ENCODE assay signal across 1 cellular context in the genomic region with DNA sequence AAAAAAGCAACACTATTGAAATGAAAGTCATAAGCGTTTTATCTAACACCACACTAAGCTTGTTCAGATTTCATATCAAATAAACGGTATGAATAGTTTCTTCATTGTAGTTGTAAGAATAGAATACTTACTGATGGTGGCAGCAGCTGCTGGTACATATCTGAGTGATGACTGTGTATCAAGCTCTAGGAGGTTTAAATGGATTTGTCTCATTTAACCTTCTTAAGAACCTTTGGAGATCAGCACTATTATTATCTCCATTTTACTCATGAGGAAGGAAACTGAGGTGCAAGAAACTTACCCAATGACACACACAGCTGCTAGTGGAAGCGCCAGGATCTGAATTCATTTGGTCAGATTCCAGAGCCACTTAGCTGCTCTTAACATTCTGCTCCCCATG.
TF ChIP-seq lines count a peak whose summit lies in the region.

No MANE protein-coding gene starts in this region.

TF ChIP-seq in WTC11, 78 proteins besides CTCF, POLR2A, EP300 and RAD21 (continued from another document):
- TF ChIP-seq, protein P1, sequence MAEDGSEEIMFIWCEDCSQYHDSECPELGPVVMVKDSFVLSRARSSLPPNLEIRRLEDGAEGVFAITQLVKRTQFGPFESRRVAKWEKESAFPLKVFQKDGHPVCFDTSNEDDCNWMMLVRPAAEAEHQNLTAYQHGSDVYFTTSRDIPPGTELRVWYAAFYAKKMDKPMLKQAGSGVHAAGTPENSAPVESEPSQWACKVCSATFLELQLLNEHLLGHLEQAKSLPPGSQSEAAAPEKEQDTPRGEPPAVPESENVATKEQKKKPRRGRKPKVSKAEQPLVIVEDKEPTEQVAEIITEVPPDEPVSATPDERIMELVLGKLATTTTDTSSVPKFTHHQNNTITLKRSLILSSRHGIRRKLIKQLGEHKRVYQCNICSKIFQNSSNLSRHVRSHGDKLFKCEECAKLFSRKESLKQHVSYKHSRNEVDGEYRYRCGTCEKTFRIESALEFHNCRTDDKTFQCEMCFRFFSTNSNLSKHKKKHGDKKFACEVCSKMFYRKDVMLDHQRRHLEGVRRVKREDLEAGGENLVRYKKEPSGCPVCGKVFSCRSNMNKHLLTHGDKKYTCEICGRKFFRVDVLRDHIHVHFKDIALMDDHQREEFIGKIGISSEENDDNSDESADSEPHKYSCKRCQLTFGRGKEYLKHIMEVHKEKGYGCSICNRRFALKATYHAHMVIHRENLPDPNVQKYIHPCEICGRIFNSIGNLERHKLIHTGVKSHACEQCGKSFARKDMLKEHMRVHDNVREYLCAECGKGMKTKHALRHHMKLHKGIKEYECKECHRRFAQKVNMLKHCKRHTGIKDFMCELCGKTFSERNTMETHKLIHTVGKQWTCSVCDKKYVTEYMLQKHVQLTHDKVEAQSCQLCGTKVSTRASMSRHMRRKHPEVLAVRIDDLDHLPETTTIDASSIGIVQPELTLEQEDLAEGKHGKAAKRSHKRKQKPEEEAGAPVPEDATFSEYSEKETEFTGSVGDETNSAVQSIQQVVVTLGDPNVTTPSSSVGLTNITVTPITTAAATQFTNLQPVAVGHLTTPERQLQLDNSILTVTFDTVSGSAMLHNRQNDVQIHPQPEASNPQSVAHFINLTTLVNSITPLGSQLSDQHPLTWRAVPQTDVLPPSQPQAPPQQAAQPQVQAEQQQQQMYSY (CRISPR knock-in tag; IDR thresholded peaks at IDR 0.05): no peak
- TF ChIP-seq TEAD4 (CRISPR knock-in tag; IDR thresholded peaks at IDR 0.05) (no peak), CBFB (CRISPR knock-in tag; IDR thresholded peaks at IDR 0.05; ENCODE audit: low read depth) (no peak), ZNF671 (CRISPR knock-in tag; IDR thresholded peaks at IDR 0.05) (no peak), GRHL2 (CRISPR knock-in tag; IDR thresholded peaks at IDR 0.05; ENCODE audit: insufficient replicate concordance, severe bottlenecking) (no peak), NR1H2 (CRISPR knock-in tag; IDR thresholded peaks at IDR 0.05) (no peak), ZNF232 (CRISPR knock-in tag; IDR thresholded peaks at IDR 0.05) (no peak)
- TF ChIP-seq, protein P2, sequence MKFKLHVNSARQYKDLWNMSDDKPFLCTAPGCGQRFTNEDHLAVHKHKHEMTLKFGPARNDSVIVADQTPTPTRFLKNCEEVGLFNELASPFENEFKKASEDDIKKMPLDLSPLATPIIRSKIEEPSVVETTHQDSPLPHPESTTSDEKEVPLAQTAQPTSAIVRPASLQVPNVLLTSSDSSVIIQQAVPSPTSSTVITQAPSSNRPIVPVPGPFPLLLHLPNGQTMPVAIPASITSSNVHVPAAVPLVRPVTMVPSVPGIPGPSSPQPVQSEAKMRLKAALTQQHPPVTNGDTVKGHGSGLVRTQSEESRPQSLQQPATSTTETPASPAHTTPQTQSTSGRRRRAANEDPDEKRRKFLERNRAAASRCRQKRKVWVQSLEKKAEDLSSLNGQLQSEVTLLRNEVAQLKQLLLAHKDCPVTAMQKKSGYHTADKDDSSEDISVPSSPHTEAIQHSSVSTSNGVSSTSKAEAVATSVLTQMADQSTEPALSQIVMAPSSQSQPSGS (CRISPR knock-in tag; IDR thresholded peaks at IDR 0.05; ENCODE audit: borderline replicate concordance, low read depth): no peak
TF ChIP-seq in WTC11: peak in this region for 0.
